ENCODE assay signal across 21 cellular contexts in genomic region chr7:111878788-111879187, GRCh38.
"Had no signal": no experiment of that assay in that cellular context is flagged by ENCODE, and none has a peak within 500 bp of the region (broad histone marks: within the 10 kb centered on the region; RNA-seq: fewer than 3 reads in every experiment).

No MANE protein-coding gene starts in this region.

- H3K4me3 ChIP-seq: coronary artery, dorsolateral prefrontal cortex, heart left ventricle, prostate gland, spleen, testis, tibial nerve, upper lobe of right lung, vagina had no signal

- H3K9ac ChIP-seq: parathyroid adenoma had no signal

- H3K79me2 ChIP-seq: parathyroid adenoma had no signal

- H2AFZ ChIP-seq: parathyroid adenoma had no signal

- ATAC-seq: left lobe of liver, sciatic nerve, upper lobe of right lung had no signal

- H3K27ac ChIP-seq: coronary artery, heart left ventricle, parathyroid adenoma, prostate gland, spleen, testis, tibial nerve, upper lobe of right lung, vagina had no signal

- H3K27me3 ChIP-seq: dorsolateral prefrontal cortex, heart left ventricle, spleen, testis, tibial nerve, upper lobe of right lung, vagina had no signal

- FAIRE-seq: frontal cortex had no signal

- DNase-seq: dorsolateral prefrontal cortex; effector CD8-positive, alpha-beta T cell; heart left ventricle; hippocampal formation; mammary epithelial cell; naive B cell; retina; spleen; stimulated activated CD4-positive, alpha-beta T cell treated with anti-CD3 and anti-CD28 coated beads, Interleukin-15, amount 100 ng/mL, for 24 hours; stimulated activated CD4-positive, alpha-beta T cell treated with anti-CD3 and anti-CD28 coated beads, Interleukin-1b, Interleukin-23, amount 100 ng/mL, for 48 hours; stimulated activated CD4-positive, alpha-beta T cell treated with anti-CD3 and anti-CD28 coated beads, Interleukin-4, amount 100 ng/mL, for 24 hours; testis; upper lobe of right lung had no signal

- H3K4me1 ChIP-seq: parathyroid adenoma, prostate gland had no signal

- H3K36me3 ChIP-seq: prostate gland, spleen, vagina had no signal

- H3K9me3 ChIP-seq: prostate gland, testis, upper lobe of right lung, vagina had no signal
